2 cellular contexts compared by ENCODE assay signal in genomic region chr1:54857741-54858665, GRCh38.
A peak's percentile ranks its signal among the peaks of the same experiment; 100 is the strongest.
TF ChIP-seq lines count a peak whose summit lies in the region.

No MANE protein-coding gene starts in this region.

TF ChIP-seq in Ishikawa, 13 proteins besides CTCF, POLR2A, EP300 and RAD21:
- TF ChIP-seq TEAD4 (IDR thresholded peaks at IDR 0.05) (0 out of 2 replicates have a peak, but pooled peaks have one; percentile 29), MAX (IDR thresholded peaks at IDR 0.05) (peak; percentile 45), YY1 (IDR thresholded peaks at IDR 0.05; ENCODE audit: low read depth) (no peak)

TF ChIP-seq in H1, 55 proteins besides CTCF, POLR2A, EP300 and RAD21:
- no peak for TF ChIP-seq SIX5 (IDR thresholded peaks at IDR 0.05; ENCODE audit: low read depth, low read length)
- TF ChIP-seq EZH2 (IDR thresholded peaks at IDR 0.05; ENCODE audit: low read depth, low read length, severe bottlenecking), result no peak
- no peak for TF ChIP-seq SIRT6 (IDR thresholded peaks at IDR 0.05; ENCODE audit: low read length)
- no peak for TF ChIP-seq SP2 (IDR thresholded peaks at IDR 0.05; ENCODE audit: low read length)
- peak; percentile 20; the same call in 1 of the 2 replicates for TF ChIP-seq POLR2AphosphoS5 (IDR thresholded peaks at IDR 0.05; ENCODE audit: low read depth, low read length)
- no peak for TF ChIP-seq RXRA (IDR thresholded peaks at IDR 0.05; ENCODE audit: insufficient read depth, low read depth, low read length)
